8 cellular contexts compared by ENCODE assay signal in genomic region chr1:19311931-19312781, GRCh38. TPM values are rescaled to one million over a fixed set of nuclear protein-coding genes. Genes with fewer than 3 reads are reported as not detected.
DNase-seq lines count a peak whose midpoint lies in the region; ATAC-seq, FAIRE-seq and TF ChIP-seq lines count a peak whose summit lies in the region.

TSS of gene AKR7A2 (minus strand) at chr1:19312144. CDS start at chr1:19312124, 20 bp downstream.
A gene with protein sequence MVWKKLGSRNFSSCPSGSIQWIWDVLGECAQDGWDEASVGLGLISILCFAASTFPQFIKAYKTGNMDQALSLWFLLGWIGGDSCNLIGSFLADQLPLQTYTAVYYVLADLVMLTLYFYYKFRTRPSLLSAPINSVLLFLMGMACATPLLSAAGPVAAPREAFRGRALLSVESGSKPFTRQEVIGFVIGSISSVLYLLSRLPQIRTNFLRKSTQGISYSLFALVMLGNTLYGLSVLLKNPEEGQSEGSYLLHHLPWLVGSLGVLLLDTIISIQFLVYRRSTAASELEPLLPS (plus strand): TSS chr1:19312326. CDS start chr1:19317678, 5,352 bp downstream.

- H3K4me1 Mint-ChIP-seq in astrocyte (ENCODE audit: low read depth, unreplicated experiment) = peaks cover 20% of the 10 kb centered on the region

- H2AFZ ChIP-seq in astrocyte (ENCODE audit: low read depth, low read length) = peak within 1 kb of the TSS; percentile 97

- TF ChIP-seq CTCF in astrocyte (IDR thresholded peaks at IDR 0.05; ENCODE audit: insufficient read depth, low read depth, low read length) = no peak

- peak within 1 kb of the TSS; percentile 51 for H3K27ac Mint-ChIP-seq in astrocyte (ENCODE audit: unreplicated experiment)

- H3K4me1 ChIP-seq in astrocyte (ENCODE audit: insufficient read depth, low read length) (peaks cover 38% of the 10 kb centered on the region), right cardiac atrium (ENCODE audit: control insufficient read depth, insufficient read depth, low read length) (no peaks in the 10 kb centered on the region)

- H3K79me2 ChIP-seq in astrocyte (ENCODE audit: insufficient read depth, low read length) = peaks cover 46% of the 10 kb centered on the region

- H3K9me3 ChIP-seq in astrocyte (ENCODE audit: insufficient read depth, low read depth, low read length) = no peaks in the 10 kb centered on the region
- no peaks in the 10 kb centered on the region for H3K9me3 ChIP-seq in right cardiac atrium (ENCODE audit: control insufficient read depth, low read length)

- DNase-seq in NCI-H1694 treated with DMSO at 0.1 percent for 48 hours (lab: John Stamatoyannopoulos, UW) (peak; percentile 53), T-helper 22 cell (ENCODE audit: low read depth) (peak; percentile 80), astrocyte (ENCODE audit: low read depth) (peak; percentile 70), right cardiac atrium (peak; percentile 93 to 98 (median 97)), putamen (ENCODE audit: low spot score) (peak; percentile 95), urothelium cell line (ENCODE audit: low spot score) (peak; percentile 99)

- peaks cover 11% of the 10 kb centered on the region for H3K36me3 Mint-ChIP-seq in astrocyte (ENCODE audit: low read depth, unreplicated experiment)

- H3K27me3 ChIP-seq in astrocyte (ENCODE audit: insufficient read depth, low read length) = no peaks in the 10 kb centered on the region
- H3K27me3 ChIP-seq in right cardiac atrium (ENCODE audit: control insufficient read depth, insufficient read depth) = no peaks in the 10 kb centered on the region

- H4K20me1 ChIP-seq in astrocyte (ENCODE audit: insufficient read depth, low read length) = peaks cover 52% of the 10 kb centered on the region

- no peaks in the 10 kb centered on the region for H3K9me3 Mint-ChIP-seq in astrocyte (ENCODE audit: unreplicated experiment)

- intact Hi-C loops in right cardiac atrium (cut with DNase I) = no loop called here

- H3K4me3 Mint-ChIP-seq in astrocyte (ENCODE audit: unreplicated experiment) = peak within 1 kb of the TSS; percentile 92

- peaks cover 6% of the 10 kb centered on the region for H3K36me3 ChIP-seq in astrocyte (ENCODE audit: insufficient read depth, low read length)

- H3K4me3 ChIP-seq in astrocyte (ENCODE audit: insufficient read depth, low read depth, low read length) (peak within 1 kb of the TSS; percentile 71), right cardiac atrium (ENCODE audit: low read length) (peak within 1 kb of the TSS; percentile 65)

- peak within 1 kb of the TSS; percentile 90 for H3K9ac ChIP-seq in astrocyte (ENCODE audit: low read length)

- FAIRE-seq in astrocyte (lab: Jason Lieb, UNC) (no peak), urothelium cell line (lab: Jason Lieb, UNC) (peak; percentile 30)

- H3K27ac ChIP-seq in astrocyte (ENCODE audit: low read depth, low read length) (peak within 1 kb of the TSS; percentile 78), right cardiac atrium (ENCODE audit: low read length) (peak within 1 kb of the TSS; percentile 69)

- under 1% methylated on average over 105 of the region's 105 CpGs for WGBS in right cardiac atrium

- peak within 1 kb of the TSS; percentile 98 for H3K4me2 ChIP-seq in astrocyte (ENCODE audit: low read length)

- H3K27me3 Mint-ChIP-seq in astrocyte (ENCODE audit: low read depth, unreplicated experiment) = no peaks in the 10 kb centered on the region

- peak; percentile 61 for ATAC-seq in GM18502 (IDR thresholded peaks at IDR 0.05; ENCODE audit: poor library complexity, unreplicated experiment)
- peak; percentile 53 for ATAC-seq in HG02938 (IDR thresholded peaks at IDR 0.05; ENCODE audit: unreplicated experiment)
- ATAC-seq in right cardiac atrium = peak; percentile 95 to 97

RNA-seq across cellular contexts. Expression of gene AKR7A2, which starts in this region (rescaled TPM):
- 30.3 and 33.9 TPM in 2 replicates for total RNA-seq in astrocyte
- total RNA-seq in right cardiac atrium = 10 to 100 TPM; 29.7 to 41.9 (median 40.0) TPM
- 25.9 TPM for polyA plus RNA-seq in right cardiac atrium

RNA-seq across cellular contexts. Expression of the second gene that starts in this region (rescaled TPM):
- total RNA-seq in astrocyte (17.4 and 21.5 TPM in 2 replicates), right cardiac atrium (1 to 10 TPM; 6.6 to 7.3 (median 7.2) TPM)
- 9.2 TPM for polyA plus RNA-seq in right cardiac atrium

Comparison
In these comparisons a context has a peak if more than half of its experiments do, and no peak if none do; other contexts are left out.
1. Peak in every context shown above with its lines: DNase-seq, ATAC-seq, H3K4me3 ChIP-seq and H3K27ac ChIP-seq.